ENCODE assay signal across 8 cellular contexts in the genomic region with DNA sequence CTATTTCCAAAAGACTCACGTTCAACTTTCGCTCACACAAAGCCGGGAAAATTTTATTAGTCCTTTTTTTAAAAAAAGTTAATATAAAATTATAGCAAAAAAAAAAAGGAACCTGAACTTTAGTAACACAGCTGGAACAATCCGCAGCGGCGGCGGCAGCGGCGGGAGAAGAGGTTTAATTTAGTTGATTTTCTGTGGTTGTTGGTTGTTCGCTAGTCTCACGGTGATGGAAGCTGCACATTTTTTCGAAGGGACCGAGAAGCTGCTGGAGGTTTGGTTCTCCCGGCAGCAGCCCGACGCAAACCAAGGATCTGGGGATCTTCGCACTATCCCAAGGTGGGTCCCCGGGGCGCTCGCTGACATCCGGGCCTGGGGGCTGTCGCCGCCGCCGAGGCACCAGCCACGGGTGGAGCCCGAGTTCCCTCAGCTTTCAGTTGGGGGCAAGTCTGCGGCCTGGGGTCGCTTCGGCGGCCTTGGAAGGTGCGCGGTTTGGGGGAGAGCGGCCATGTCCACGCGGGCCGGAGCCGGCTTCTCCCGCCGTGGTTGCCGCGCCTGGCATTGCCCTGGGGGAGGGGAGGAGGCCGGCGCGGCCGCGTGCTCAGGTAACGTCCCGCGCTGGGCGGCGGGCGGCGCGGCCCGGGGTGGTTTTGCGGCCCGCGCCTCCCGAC. TPM values are rescaled to one million over a fixed set of nuclear protein-coding genes. Genes with fewer than 3 reads are reported as not detected.
DNase-seq lines count a peak whose midpoint lies in the region; ATAC-seq and TF ChIP-seq lines count a peak whose summit lies in the region.

No MANE protein-coding gene starts in this region.

- peak overlapping the region; percentile 100 for H3K27ac ChIP-seq in VCaP
- peak overlapping the region; percentile 83 to 91 (median 85) for H3K27ac ChIP-seq in right lobe of liver

- peak overlapping the region; percentile 81 to 90 (median 89) for H3K4me3 ChIP-seq in right lobe of liver

- no peaks in the 10 kb centered on the region for H3K27me3 ChIP-seq in right lobe of liver

- intact Hi-C loops in right lobe of liver (cut with DNase I): no loop called here

- no peak for TF ChIP-seq CTCF in VCaP (conservative IDR thresholded peaks at IDR 0.05)
- TF ChIP-seq CTCF in right lobe of liver (IDR thresholded peaks at IDR 0.05): no peak

- peak; percentile 7 for ATAC-seq in HG03280 (IDR thresholded peaks at IDR 0.05; ENCODE audit: unreplicated experiment)
- peak; percentile 41 to 67 (median 58) for ATAC-seq in right lobe of liver

- DNase-seq in stimulated activated CD4-positive, alpha-beta T cell treated with anti-CD3 and anti-CD28 coated beads, Interleukin-12 subunit alpha, Interleukin-12 subunit beta, amount 100 ng/mL, for 4 hours: peak; percentile 46
- no peak for DNase-seq in stimulated activated CD4-positive, alpha-beta T cell treated with anti-CD3 and anti-CD28 coated beads, Interleukin-4, amount 100 ng/mL, for 24 hours
- peak; percentile 21 for DNase-seq in cerebellar cortex (ENCODE audit: low spot score)
- DNase-seq in right lobe of liver: peak; percentile 72 to 81 (median 72)
- DNase-seq in stimulated activated CD8-positive, alpha-beta memory T cell treated with anti-CD3 and anti-CD28 coated beads, Interleukin-4, amount 100 ng/mL, for 24 hours (ENCODE audit: low read depth): peak; percentile 38
- DNase-seq in GF-D8 (lab: John Stamatoyannopoulos, UW): no peak

- H3K4me1 ChIP-seq in right lobe of liver: peaks cover 0 to 41% (median 8%) of the 10 kb centered on the region in 4 donors

- H3K36me3 ChIP-seq in right lobe of liver: no peaks in the 10 kb centered on the region

- H3K9me3 ChIP-seq in right lobe of liver: no peaks in the 10 kb centered on the region

- 1% methylated on average over 20 of the region's 60 CpGs for WGBS in right lobe of liver (ENCODE audit: insufficient coverage, low coverage, low lambda C conversion rate, missing lambda C conversion rate)

- TF ChIP-seq POLR2A in right lobe of liver (IDR thresholded peaks at IDR 0.05): no peak

RNA-seq across cellular contexts. Expression of a gene that starts 0.4 kb away (rescaled TPM):
- 10 to 100 TPM; 11.5 to 49.4 (median 24.2) TPM for total RNA-seq in right lobe of liver

RNA-seq across cellular contexts. Expression of a gene that starts 59.7 kb away (rescaled TPM):
- 1 to 10 TPM; 2.8 to 7.9 (median 5.5) TPM for total RNA-seq in right lobe of liver

Comparison
In these comparisons a context has a peak if more than half of its experiments do, and no peak if none do; other contexts are left out.
1. DNase-seq: peak in stimulated activated CD4-positive, alpha-beta T cell treated with anti-CD3 and anti-CD28 coated beads, Interleukin-12 subunit alpha, Interleukin-12 subunit beta, amount 100 ng/mL, for 4 hours (single experiment), cerebellar cortex (single experiment), right lobe of liver (3 of 3) and stimulated activated CD8-positive, alpha-beta memory T cell treated with anti-CD3 and anti-CD28 coated beads, Interleukin-4, amount 100 ng/mL, for 24 hours (single experiment); none in stimulated activated CD4-positive, alpha-beta T cell treated with anti-CD3 and anti-CD28 coated beads, Interleukin-4, amount 100 ng/mL, for 24 hours (single experiment) and GF-D8 (single experiment).